19 cellular contexts compared by ENCODE assay signal in the genomic region with DNA sequence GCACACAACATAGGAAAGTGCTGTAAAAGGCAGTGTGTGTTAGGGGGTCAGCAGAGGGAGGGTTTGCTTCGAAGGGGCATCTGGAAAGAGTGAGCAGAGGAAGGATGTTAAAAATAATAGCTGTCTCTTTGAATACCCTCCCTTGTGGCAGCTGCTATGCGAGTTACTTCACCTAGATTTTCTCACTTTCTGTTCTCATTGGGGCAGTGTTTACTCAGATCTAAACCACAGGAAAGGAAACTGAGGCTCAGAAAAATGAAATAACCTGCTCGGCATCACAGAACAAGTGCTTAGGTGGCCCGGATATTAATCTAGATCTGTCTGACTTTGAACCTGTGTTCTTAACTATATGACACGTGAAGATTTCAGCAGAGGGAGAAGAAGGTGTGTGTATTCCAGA.
DNase-seq lines count a peak whose midpoint lies in the region; ATAC-seq, FAIRE-seq and TF ChIP-seq lines count a peak whose summit lies in the region.
"Had no signal": no experiment of that assay in that cellular context is flagged by ENCODE, and none has a peak within 500 bp of the region (broad histone marks: within the 10 kb centered on the region; RNA-seq: fewer than 3 reads in every experiment).

No MANE protein-coding gene starts in this region.

- DNase-seq in GM12891 (ENCODE audit: insufficient read length, low spot score) (no peak), OCI-LY7 (ENCODE audit: low spot score) (peak; percentile 53), kidney tubule cell (ENCODE audit: low spot score) (no peak), HuH-7 (ENCODE audit: low spot score) (no peak)
- no peak for DNase-seq in stimulated activated naive CD8-positive, alpha-beta T cell treated with anti-CD3 and anti-CD28 coated beads, Interleukin-15, Interleukin-2, amounts not matched to agents 100 U/mL and 50 U/mL, for 24 hours
- DNase-seq: activated gamma-delta T cell treated with Interleukin-2 at 50 U/mL for 16 hours, foreskin fibroblast, H7, heart right ventricle, mucosa of descending colon, OCI-M1, SK-N-SH had no signal

- ATAC-seq in GM19351 (IDR thresholded peaks at IDR 0.05; ENCODE audit: unreplicated experiment) (peak; percentile 56), HG02642 (IDR thresholded peaks at IDR 0.05; ENCODE audit: poor library complexity, unreplicated experiment) (peak; percentile 73), HG03439 (IDR thresholded peaks at IDR 0.05; ENCODE audit: unreplicated experiment) (no peak)
- ATAC-seq in stimulated activated naive CD8-positive, alpha-beta T cell treated with anti-CD3 and anti-CD28 coated beads, Interleukin-15, Interleukin-2, amounts not matched to agents 100 U/mL and 50 U/mL, for 24 hours, result no peak
- ATAC-seq: heart right ventricle; mucosa of descending colon; natural killer cell treated with Interleukin-12 subunit alpha and Interleukin-12 subunit beta and Interleukin-15 and Interleukin-18, amount 100 ng/mL, for 72 hours had no signal

- H3K4me3 ChIP-seq in OCI-LY7 (ENCODE audit: low read depth, low read length, poor library complexity, severe bottlenecking), result no peak overlapping the region
- H3K4me3 ChIP-seq: heart right ventricle, lung, mucosa of descending colon, thoracic aorta had no signal

- H3K27ac ChIP-seq in OCI-LY7 (ENCODE audit: low read depth, low read length, poor library complexity, severe bottlenecking), result peak overlapping the region; percentile 38
- H3K27ac ChIP-seq: heart right ventricle, thoracic aorta had no signal

- H3K36me3 ChIP-seq in OCI-LY7 (ENCODE audit: insufficient read depth, low read length), result peaks cover 90% of the 10 kb centered on the region
- H3K36me3 ChIP-seq: heart right ventricle, thoracic aorta had no signal

- H4K20me1 ChIP-seq in OCI-LY7 (ENCODE audit: insufficient read depth, low read length), result no peaks in the 10 kb centered on the region

- H3K4me2 ChIP-seq in OCI-LY7 (ENCODE audit: low read length), result peak overlapping the region; percentile 50
- H3K4me2 ChIP-seq: SK-N-SH had no signal

- TF ChIP-seq CTCF in OCI-LY7 (conservative IDR thresholded peaks at IDR 0.05; ENCODE audit: low read length), result no peak

- BruUV-seq in OCI-LY7 (replicated peaks; lab: Mats Ljungman, UMichigan), result no TSS peak

- H2AFZ ChIP-seq in OCI-LY7 (ENCODE audit: low read length), result no peak overlapping the region

- CTCF ChIA-PET in OCI-LY7 (lab: Charles Lee; ENCODE audit: unreplicated experiment), result interaction anchor here (0.9 kb wide), 1 partner anchor 17 kb away, joined by 3 read pairs; no protein-coding TSS in a partner anchor

- H3K4me1 ChIP-seq in OCI-LY7 (ENCODE audit: insufficient read depth, low read length, poor library complexity, severe bottlenecking), result peaks cover 17% of the 10 kb centered on the region
- H3K4me1 ChIP-seq: heart right ventricle had no signal

- POLR2A ChIA-PET in OCI-LY7 (lab: Charles Lee), result interaction anchor here (0.6 to 2.3 kb wide), 7 partner anchors 21 to 254 kb away, joined by 3 to 6 read pairs (median 3); no protein-coding TSS in a partner anchor

- H3K9me3 ChIP-seq in OCI-LY7 (ENCODE audit: low read length), result peaks cover 8% of the 10 kb centered on the region
- H3K9me3 ChIP-seq: mucosa of descending colon, thoracic aorta had no signal

- FAIRE-seq in GM12891 (lab: Jason Lieb, UNC), result peak; percentile 83
- FAIRE-seq: astrocyte had no signal

- intact Hi-C loops in OCI-LY7 (cut with micrococcal nuclease; ENCODE audit: unreplicated experiment), result no loop called here

- H3K79me2 ChIP-seq in OCI-LY7 (ENCODE audit: insufficient read depth, low read depth, low read length), result no peaks in the 10 kb centered on the region

- H3K9me2 ChIP-seq in OCI-LY7 (ENCODE audit: insufficient read depth, low read length), result no peaks in the 10 kb centered on the region
- H3K9me2 ChIP-seq: SK-N-SH had no signal

- no peak for TF ChIP-seq POLR2A in GM12891 (IDR thresholded peaks at IDR 0.05; ENCODE audit: low read depth, low read length)

TF ChIP-seq in GM12891, 5 proteins besides CTCF, POLR2A, EP300 and RAD21:
- TF ChIP-seq TAF1 (IDR thresholded peaks at IDR 0.05; ENCODE audit: low read depth, low read length), result no peak
- TF ChIP-seq POU2F2 (IDR thresholded peaks at IDR 0.05; ENCODE audit: low read depth, low read length), result no peak
- no peak for TF ChIP-seq PAX5 (IDR thresholded peaks at IDR 0.05; ENCODE audit: insufficient read depth, low read length, severe bottlenecking)
- no peak for TF ChIP-seq POLR2AphosphoS5 (IDR thresholded peaks at IDR 0.05; ENCODE audit: low read depth, low read length)
- TF ChIP-seq SPI1 (IDR thresholded peaks at IDR 0.05; ENCODE audit: low read depth, low read length), result no peak

Comparison
In these comparisons a context has a peak if more than half of its experiments do, and no peak if none do; other contexts are left out.
1. ATAC-seq: peak in GM19351 (single experiment) and HG02642 (single experiment); none in stimulated activated naive CD8-positive, alpha-beta T cell treated with anti-CD3 and anti-CD28 coated beads, Interleukin-15, Interleukin-2, amounts not matched to agents 100 U/mL and 50 U/mL, for 24 hours (single experiment) and HG03439 (single experiment).